8 cellular contexts compared by ENCODE assay signal in the genomic region with DNA sequence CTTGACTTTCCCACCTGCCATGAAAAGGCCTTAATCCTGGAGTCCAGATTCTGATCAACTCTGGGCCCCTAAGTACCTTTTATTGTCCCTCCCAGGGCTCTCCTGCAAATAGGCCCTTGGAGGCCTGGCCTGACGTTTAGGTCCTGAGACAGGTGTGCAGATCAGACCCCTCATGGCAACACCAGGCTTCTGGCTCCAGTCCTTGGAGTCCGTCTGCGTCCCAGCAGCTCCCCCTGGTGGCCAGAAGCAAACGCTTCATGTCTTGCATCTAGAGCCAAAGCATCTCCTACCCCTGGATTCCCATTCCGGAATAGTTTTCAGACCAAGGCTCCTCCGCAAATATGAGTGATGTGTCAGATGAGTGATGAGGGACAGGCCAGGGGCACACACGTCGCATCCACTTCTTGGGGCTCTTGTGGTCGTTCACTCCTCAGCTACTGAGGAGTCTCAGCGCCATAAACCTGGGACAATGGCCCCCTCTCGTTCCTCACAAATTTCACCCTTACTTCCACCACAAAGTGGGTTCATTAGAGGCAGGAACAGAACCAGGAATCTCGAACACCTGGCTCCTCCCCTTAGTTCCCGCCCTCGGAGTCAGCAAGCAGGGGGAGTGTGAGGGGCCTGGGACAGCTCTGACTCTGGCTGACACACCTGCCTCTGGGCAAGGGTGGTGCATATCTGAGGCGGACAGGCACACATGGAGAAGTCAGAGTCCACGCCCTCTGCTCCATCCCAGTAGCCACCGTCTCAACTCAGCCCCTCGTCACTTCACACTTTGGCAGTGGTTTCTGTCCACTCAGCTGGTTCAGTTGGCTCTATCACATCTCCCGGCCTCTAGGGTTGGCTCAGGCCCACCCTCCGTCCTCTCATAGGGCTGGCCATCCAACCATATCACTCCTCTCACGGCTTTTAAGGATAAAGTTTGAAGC.
DNase-seq lines count a peak whose midpoint lies in the region; ATAC-seq and TF ChIP-seq lines count a peak whose summit lies in the region.

No MANE protein-coding gene starts in this region.

- DNase-seq in GM06990 (ENCODE audit: extremely low read depth, insufficient read length): peak; percentile 27
- peak; percentile 91 for DNase-seq in Karpas-422
- peak; percentile 87 for DNase-seq in activated T-cell treated with anti-CD3 and anti-CD28 coated beads, Interleukin-2, amount 50 U/mL, for 24 hours
- DNase-seq in esophagus squamous epithelium (lab: John Stamatoyannopoulos, UW): no peak
- DNase-seq in naive thymus-derived CD8-positive, alpha-beta T cell: peak; percentile 63 to 90 (median 78)
- peak; percentile 33 to 57 for DNase-seq in stimulated activated CD8-positive, alpha-beta memory T cell treated with anti-CD3 and anti-CD28 coated beads, Interleukin-7, amount 100 ng/mL, for 48 hours (ENCODE audit: extremely low read depth in 1 of 2, low read depth in 1 of 2)

- no peaks in the 10 kb centered on the region for H3K4me1 ChIP-seq in Karpas-422 (ENCODE audit: low read length)
- H3K4me1 ChIP-seq in esophagus squamous epithelium: no peaks in the 10 kb centered on the region

- no peaks in the 10 kb centered on the region for H3K79me2 ChIP-seq in Karpas-422 (ENCODE audit: low read length)

- intact Hi-C loops in esophagus squamous epithelium (cut with DNase I): loop anchor here (5.0 to 10.0 kb wide), 3 partner anchors 203 to 475 kb away; a partner anchor contains a TSS

- TF ChIP-seq POLR2A in esophagus squamous epithelium (IDR thresholded peaks at IDR 0.05): no peak

- H3K27me3 ChIP-seq in GM06990 (replicated peaks; ENCODE audit: control insufficient read depth, insufficient read depth, low read length) (no peaks in the 10 kb centered on the region; the same call in 1 of the 2 replicates), Karpas-422 (ENCODE audit: low read length) (no peaks in the 10 kb centered on the region), esophagus squamous epithelium (no peaks in the 10 kb centered on the region)

- no peak overlapping the region for H3K4me3 Mint-ChIP-seq in activated T-cell treated with anti-CD3 and anti-CD28 coated beads, Interleukin-2, amount 50 U/mL, for 24 hours
- H3K4me3 Mint-ChIP-seq in naive thymus-derived CD8-positive, alpha-beta T cell: no peak overlapping the region

- H3K27me3 Mint-ChIP-seq in activated T-cell treated with anti-CD3 and anti-CD28 coated beads, Interleukin-2, amount 50 U/mL, for 24 hours: no peaks in the 10 kb centered on the region
- no peaks in the 10 kb centered on the region for H3K27me3 Mint-ChIP-seq in naive thymus-derived CD8-positive, alpha-beta T cell

- no peaks in the 10 kb centered on the region for H3K9me3 Mint-ChIP-seq in activated T-cell treated with anti-CD3 and anti-CD28 coated beads, Interleukin-2, amount 50 U/mL, for 24 hours
- H3K9me3 Mint-ChIP-seq in naive thymus-derived CD8-positive, alpha-beta T cell: no peaks in the 10 kb centered on the region

- H3K9me3 ChIP-seq in Karpas-422 (ENCODE audit: low read length) (no peaks in the 10 kb centered on the region), esophagus squamous epithelium (no peaks in the 10 kb centered on the region)

- POLR2A ChIA-PET in naive thymus-derived CD8-positive, alpha-beta T cell (lab: Charles Lee): interaction anchor here (0.6 kb wide), 1 partner anchor 475 kb away, joined by 3 read pairs; no protein-coding TSS in a partner anchor

- no peak overlapping the region for H3K27ac Mint-ChIP-seq in activated T-cell treated with anti-CD3 and anti-CD28 coated beads, Interleukin-2, amount 50 U/mL, for 24 hours
- H3K27ac Mint-ChIP-seq in naive thymus-derived CD8-positive, alpha-beta T cell: peak overlapping the region in 3 of 10 donors; percentile 20 to 70 (median 59)

- H3K27ac ChIP-seq in Karpas-422 (ENCODE audit: low read length): no peak overlapping the region
- no peak overlapping the region for H3K27ac ChIP-seq in esophagus squamous epithelium

- ATAC-seq in naive thymus-derived CD8-positive, alpha-beta T cell: peak; percentile 73 to 84
- no peak for ATAC-seq in HG03139 (IDR thresholded peaks at IDR 0.05; ENCODE audit: unreplicated experiment)

- H3K4me1 Mint-ChIP-seq in activated T-cell treated with anti-CD3 and anti-CD28 coated beads, Interleukin-2, amount 50 U/mL, for 24 hours (ENCODE audit: low read depth): no peaks in the 10 kb centered on the region
- H3K4me1 Mint-ChIP-seq in naive thymus-derived CD8-positive, alpha-beta T cell: peaks cover 0 to 6% (median 4%) of the 10 kb centered on the region in 4 donors

- WGBS in esophagus squamous epithelium, 2 donors: 51 to 52% methylated on average over 8 to 12 of the region's 21 CpGs

- H3K9me2 ChIP-seq in Karpas-422 (replicated peaks; ENCODE audit: insufficient read depth, low read length): no peaks in the 10 kb centered on the region

- TF ChIP-seq CTCF in GM06990 (IDR thresholded peaks at IDR 0.05; ENCODE audit: insufficient read depth, low read length, poor library complexity, severe bottlenecking): peak; percentile 93
- peak; percentile 64 to 86 (median 85) for TF ChIP-seq CTCF in esophagus squamous epithelium (IDR thresholded peaks at IDR 0.05)

- peaks cover 3% of the 10 kb centered on the region for H3K36me3 Mint-ChIP-seq in activated T-cell treated with anti-CD3 and anti-CD28 coated beads, Interleukin-2, amount 50 U/mL, for 24 hours (ENCODE audit: low read depth)
- peaks cover 0 to 20% (median 4%) of the 10 kb centered on the region in 3 donors for H3K36me3 Mint-ChIP-seq in naive thymus-derived CD8-positive, alpha-beta T cell

- no peak overlapping the region for H3K9ac ChIP-seq in Karpas-422 (ENCODE audit: low read length)

- H3K4me2 ChIP-seq in Karpas-422 (ENCODE audit: low read depth, low read length, poor library complexity, severe bottlenecking): no peak overlapping the region

- H3K36me3 ChIP-seq in GM06990 (ENCODE audit: control insufficient read depth, insufficient read depth, low read length) (no peaks in the 10 kb centered on the region), Karpas-422 (ENCODE audit: insufficient read depth, low read length) (no peaks in the 10 kb centered on the region), esophagus squamous epithelium (peaks cover 0 to 20% (median 0%) of the 10 kb centered on the region in 3 donors)

- H4K20me1 ChIP-seq in Karpas-422 (ENCODE audit: insufficient read depth, low read depth, low read length): no peaks in the 10 kb centered on the region

- no peak overlapping the region for H2AFZ ChIP-seq in Karpas-422 (ENCODE audit: low read length)

- H3K4me3 ChIP-seq in GM06990 (replicated peaks; ENCODE audit: low read depth, low read length): no peak overlapping the region
- no peak overlapping the region for H3K4me3 ChIP-seq in Karpas-422 (ENCODE audit: low read length)
- H3K4me3 ChIP-seq in esophagus squamous epithelium: no peak overlapping the region

TF ChIP-seq in PFSK-1, 5 proteins besides CTCF, POLR2A, EP300 and RAD21:
- TF ChIP-seq FOXP2 (optimal IDR thresholded peaks at IDR 0.05; ENCODE audit: borderline replicate concordance, extremely low read depth, extremely low read length, insufficient read depth) (peak; percentile 15), POLR2AphosphoS5 (IDR thresholded peaks at IDR 0.05; ENCODE audit: low read depth, low read length) (no peak)
TF ChIP-seq in PFSK-1: peak in this region for 1.
